In the genomic region with DNA sequence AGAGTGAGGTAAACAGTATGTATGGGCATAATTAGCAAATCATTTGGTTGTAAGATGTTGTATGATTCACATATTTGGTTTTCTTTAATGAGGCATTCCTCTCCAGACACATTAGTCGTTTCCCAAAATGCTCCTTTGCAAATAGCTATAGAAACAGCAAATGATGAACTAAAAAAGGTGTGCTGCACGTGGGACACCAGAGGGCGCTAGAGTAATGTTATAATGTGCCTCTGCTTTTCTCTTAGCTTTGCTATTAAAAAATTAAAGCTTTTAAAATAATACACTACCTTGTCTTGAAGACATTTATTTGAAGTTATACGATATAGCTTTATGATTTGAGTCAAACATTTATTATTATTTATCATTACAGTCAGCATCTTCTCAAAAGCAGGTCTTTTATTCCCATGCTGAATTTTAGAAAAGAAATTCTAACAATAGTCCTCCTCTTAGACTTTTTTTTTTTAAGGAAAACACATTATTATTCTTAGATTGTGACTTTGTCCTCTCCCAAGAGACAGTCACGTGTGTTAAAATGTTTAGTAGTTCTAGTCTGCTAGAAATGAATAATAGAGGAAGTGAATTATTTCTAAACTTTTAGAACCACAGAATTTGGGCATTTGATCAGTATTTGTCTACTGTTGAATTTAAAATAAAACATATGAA, we compare ENCODE assay signal across 8 cellular contexts.
A peak's percentile ranks its signal among the peaks of the same experiment; 100 is the strongest.
DNase-seq lines count a peak whose midpoint lies in the region; ATAC-seq and TF ChIP-seq lines count a peak whose summit lies in the region.

No MANE protein-coding gene starts in this region.

- ATAC-seq in activated CD8-positive, alpha-beta T cell treated with anti-CD3 and anti-CD28 coated beads for 36 hours = no peak
- ATAC-seq in GM19455 (IDR thresholded peaks at IDR 0.05; ENCODE audit: unreplicated experiment) = no peak

- H3K27ac ChIP-seq in neural cell (ENCODE audit: low read length) (no peak overlapping the region), uterus (no peak overlapping the region)

- no peaks in the 10 kb centered on the region for H3K79me2 ChIP-seq in neural cell (replicated peaks; ENCODE audit: insufficient read depth, low read length)

- no peak overlapping the region for H3K4me3 Mint-ChIP-seq in activated CD8-positive, alpha-beta T cell treated with anti-CD3 and anti-CD28 coated beads for 36 hours

- H3K27ac Mint-ChIP-seq in activated CD8-positive, alpha-beta T cell treated with anti-CD3 and anti-CD28 coated beads for 36 hours = no peak overlapping the region

- no peak overlapping the region for H3K9ac ChIP-seq in neural cell (ENCODE audit: low read length)

- no peaks in the 10 kb centered on the region for H3F3A ChIP-seq in neural cell (ENCODE audit: insufficient read depth, low read length, poor library complexity, severe bottlenecking)

- H3K9me3 Mint-ChIP-seq in activated CD8-positive, alpha-beta T cell treated with anti-CD3 and anti-CD28 coated beads for 36 hours = no peaks in the 10 kb centered on the region

- POLR2A ChIA-PET in activated CD8-positive, alpha-beta T cell treated with anti-CD3 and anti-CD28 coated beads for 36 hours (lab: Charles Lee) = interaction anchor here (1.2 kb wide), 1 partner anchor 156 kb away, joined by 5 read pairs; no protein-coding TSS in a partner anchor

- CTCF ChIA-PET in activated CD8-positive, alpha-beta T cell treated with anti-CD3 and anti-CD28 coated beads for 36 hours (lab: Charles Lee) = interaction anchor here (0.6 to 3.2 kb wide), 60 partner anchors 9 to 677 kb away, joined by 3 to 36 read pairs (median 4); partner anchors contain the start of genes BRCA2, FRY, N4BP2L1 and ZAR1L

- H3K9me2 ChIP-seq in neural cell (ENCODE audit: insufficient read depth, low read length) = no peaks in the 10 kb centered on the region

- TF ChIP-seq EP300 in neural cell (conservative IDR thresholded peaks at IDR 0.05; ENCODE audit: poor library complexity, severe bottlenecking) = no peak

- TF ChIP-seq CTCF in HFF-Myc (IDR thresholded peaks at IDR 0.05; ENCODE audit: low read depth, low read length, missing control alignments) (peak; percentile 80), neural cell (IDR thresholded peaks at IDR 0.05; ENCODE audit: poor library complexity, severe bottlenecking) (peak; percentile 89), uterus (IDR thresholded peaks at IDR 0.05) (peak; percentile 81 to 85 (median 82))
- TF ChIP-seq CTCF in activated CD8-positive, alpha-beta T cell treated with anti-CD3 and anti-CD28 coated beads for 36 hours (IDR thresholded peaks at IDR 0.05) = peak; percentile 91

- peaks cover 3% of the 10 kb centered on the region for H3K27me3 Mint-ChIP-seq in activated CD8-positive, alpha-beta T cell treated with anti-CD3 and anti-CD28 coated beads for 36 hours

- no peaks in the 10 kb centered on the region for H4K20me1 ChIP-seq in neural cell (ENCODE audit: insufficient read depth)

- H3K4me1 ChIP-seq in uterus = no peaks in the 10 kb centered on the region

- intact Hi-C loops in activated CD8-positive, alpha-beta T cell treated with anti-CD3 and anti-CD28 coated beads for 36 hours (cut with micrococcal nuclease) = loop anchor here (2.0 kb wide), 1 partner anchor 401 kb away; no protein-coding TSS in a partner anchor
- intact Hi-C loops in uterus (cut with DNase I; ENCODE audit: low total_unique reads) = no loop called here

- H3K4me2 ChIP-seq in neural cell (ENCODE audit: low read length) = no peak overlapping the region

- no peaks in the 10 kb centered on the region for H3K36me3 Mint-ChIP-seq in activated CD8-positive, alpha-beta T cell treated with anti-CD3 and anti-CD28 coated beads for 36 hours (ENCODE audit: low read depth)

- TF ChIP-seq POLR2A in uterus (IDR thresholded peaks at IDR 0.05) = no peak

- H3K4me3 ChIP-seq in HFF-Myc (replicated peaks; ENCODE audit: low read depth, low read length) (no peak overlapping the region), neural cell (ENCODE audit: low read length) (no peak overlapping the region), uterus (no peak overlapping the region)

- H2AFZ ChIP-seq in neural cell (ENCODE audit: low read depth, low read length) = no peak overlapping the region

- no peaks in the 10 kb centered on the region for H3K4me1 Mint-ChIP-seq in activated CD8-positive, alpha-beta T cell treated with anti-CD3 and anti-CD28 coated beads for 36 hours (ENCODE audit: low read depth)

- H3K9me3 ChIP-seq in neural cell (ENCODE audit: low read length) (no peaks in the 10 kb centered on the region), uterus (no peaks in the 10 kb centered on the region)

- H3K27me3 ChIP-seq in neural cell (ENCODE audit: insufficient read depth, low read depth, low read length) = no peaks in the 10 kb centered on the region
- H3K27me3 ChIP-seq in uterus = no peaks in the 10 kb centered on the region

- in situ Hi-C loops in Caki2 (cut with HindIII; ENCODE audit: low pct_unique_long_range_greater_than_20kb, low sequenced_read_pairs) = no loop called here

- H3K36me3 ChIP-seq in neural cell (ENCODE audit: insufficient read depth, low read length) (no peaks in the 10 kb centered on the region), uterus (no peaks in the 10 kb centered on the region)

- peak; percentile 92 for TF ChIP-seq RAD21 in neural cell (conservative IDR thresholded peaks at IDR 0.05)

- peak; percentile 19 for DNase-seq in Caki2 (ENCODE audit: low read depth)
- DNase-seq in HFF-Myc (ENCODE audit: extremely low read depth, low read depth) = peak; percentile 58
- peak; percentile 90 for DNase-seq in NCI-H69 (lab: John Stamatoyannopoulos, UW)
- DNase-seq in activated CD8-positive, alpha-beta T cell treated with anti-CD3 and anti-CD28 coated beads for 36 hours = peak; percentile 48
- DNase-seq in fibroblast of gingiva (ENCODE audit: low read depth) = peak; percentile 52
- DNase-seq in uterus = peak; percentile 41 to 49

TF ChIP-seq in neural cell, 6 proteins besides CTCF, POLR2A, EP300 and RAD21:
- TF ChIP-seq SMC3 (conservative IDR thresholded peaks at IDR 0.05; ENCODE audit: poor library complexity) (peak; percentile 85), POLR2AphosphoS5 (IDR thresholded peaks at IDR 0.05) (no peak), TAF1 (IDR thresholded peaks at IDR 0.05; ENCODE audit: low read depth) (no peak)
TF ChIP-seq in neural cell: peak in this region for 1.

Comparison
In these comparisons a context has a peak if more than half of its experiments do, and no peak if none do; other contexts are left out.
1. DNase-seq: peak in every context shown above with its lines; median percentile 90 in NCI-H69; 58 in HFF-Myc; 52 in fibroblast of gingiva; 48 in activated CD8-positive, alpha-beta T cell treated with anti-CD3 and anti-CD28 coated beads for 36 hours; 45 in uterus; 19 in Caki2.